ENCODE assay signal across 1 cellular context in genomic region chr12:29242921-29243431, GRCh38.
TF ChIP-seq lines count a peak whose summit lies in the region.

No MANE protein-coding gene starts in this region.

TF ChIP-seq in WTC11, 78 proteins besides CTCF, POLR2A, EP300 and RAD21 (continued from another document):
- TF ChIP-seq ERG (CRISPR knock-in tag; IDR thresholded peaks at IDR 0.05): no peak
- no peak for TF ChIP-seq ZNF121 (CRISPR knock-in tag; IDR thresholded peaks at IDR 0.05)
- no peak for TF ChIP-seq NR2C2 (CRISPR knock-in tag; IDR thresholded peaks at IDR 0.05)
- no peak for TF ChIP-seq ATF2 (CRISPR knock-in tag; IDR thresholded peaks at IDR 0.05; ENCODE audit: borderline replicate concordance, low read depth)
- TF ChIP-seq RELA (CRISPR knock-in tag; IDR thresholded peaks at IDR 0.05; ENCODE audit: borderline replicate concordance): no peak
- no peak for TF ChIP-seq CREB1 (CRISPR knock-in tag; IDR thresholded peaks at IDR 0.05)
